In the genomic region with DNA sequence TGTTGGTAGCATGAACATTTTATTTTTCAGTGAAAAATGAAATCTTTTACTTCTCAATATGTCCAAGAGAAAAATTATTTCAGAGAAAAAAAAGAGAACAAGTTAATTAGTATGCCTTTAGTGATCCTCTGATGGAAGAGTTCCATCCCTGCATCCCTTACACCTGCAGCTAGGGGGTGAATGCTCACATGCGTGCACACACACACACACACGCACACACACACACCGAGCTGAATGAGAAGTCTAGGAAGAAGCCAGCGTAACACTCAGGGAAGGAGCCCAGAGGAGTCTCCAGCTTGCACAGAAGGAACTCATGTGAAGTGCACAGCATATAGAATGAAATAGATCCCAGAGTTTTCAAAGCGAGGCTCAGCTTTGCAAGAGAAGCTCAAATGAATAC, we compare ENCODE assay signal across 9 cellular contexts.
DNase-seq lines count a peak whose midpoint lies in the region; ATAC-seq, FAIRE-seq and TF ChIP-seq lines count a peak whose summit lies in the region.
"Had no signal": no experiment of that assay in that cellular context is flagged by ENCODE, and none has a peak within 500 bp of the region (broad histone marks: within the 10 kb centered on the region; RNA-seq: fewer than 3 reads in every experiment).

No MANE protein-coding gene starts in this region.

- no peak overlapping the region for H3K27ac Mint-ChIP-seq in astrocyte (ENCODE audit: unreplicated experiment)

- intact Hi-C loops in left lung (cut with DNase I) = no loop called here

- H3K27me3 ChIP-seq in AG04450 (ENCODE audit: control insufficient read depth, insufficient read depth, low read length) = no peaks in the 10 kb centered on the region
- no peaks in the 10 kb centered on the region for H3K27me3 ChIP-seq in astrocyte (ENCODE audit: insufficient read depth, low read length)
- no peaks in the 10 kb centered on the region for H3K27me3 ChIP-seq in left lung

- TF ChIP-seq CTCF in AG04450 (IDR thresholded peaks at IDR 0.05; ENCODE audit: low read depth, low read length) (peak; percentile 31; the same call in 1 of the 2 replicates), HFF-Myc (IDR thresholded peaks at IDR 0.05; ENCODE audit: low read depth, low read length, missing control alignments) (peak; percentile 17), astrocyte (IDR thresholded peaks at IDR 0.05; ENCODE audit: insufficient read depth, low read depth, low read length) (peak; percentile 10), left lung (IDR thresholded peaks at IDR 0.05) (no peak)

- H3K4me1 Mint-ChIP-seq in astrocyte (ENCODE audit: low read depth, unreplicated experiment) = peaks cover 33% of the 10 kb centered on the region

- no peaks in the 10 kb centered on the region for H3K9me3 ChIP-seq in AG04450 (ENCODE audit: control insufficient read depth, insufficient read depth, low read length)
- H3K9me3 ChIP-seq in astrocyte (ENCODE audit: insufficient read depth, low read depth, low read length) = no peaks in the 10 kb centered on the region
- no peaks in the 10 kb centered on the region for H3K9me3 ChIP-seq in left lung

- no peaks in the 10 kb centered on the region for H3K36me3 Mint-ChIP-seq in astrocyte (ENCODE audit: low read depth, unreplicated experiment)

- peak; percentile 12 for ATAC-seq in left lung

- no peak overlapping the region for H3K4me3 Mint-ChIP-seq in astrocyte (ENCODE audit: unreplicated experiment)

- H3K9me3 Mint-ChIP-seq in astrocyte (ENCODE audit: unreplicated experiment) = peaks cover 5% of the 10 kb centered on the region

- peak overlapping the region; percentile 3 for H3K27ac ChIP-seq in AG04450 (ENCODE audit: low read depth, low read length)
- H3K27ac ChIP-seq in astrocyte (ENCODE audit: low read depth, low read length) = no peak overlapping the region
- H3K27ac ChIP-seq in left lung = no peak overlapping the region

- H3K36me3 ChIP-seq in astrocyte (ENCODE audit: insufficient read depth, low read length) = no peaks in the 10 kb centered on the region
- no peaks in the 10 kb centered on the region for H3K36me3 ChIP-seq in left lung

- FAIRE-seq in astrocyte (lab: Jason Lieb, UNC) = no peak

- POLR2A ChIA-PET in AG04450 (lab: Yijun Ruan, JAX) = no interaction called here

- peaks cover 5% of the 10 kb centered on the region for H3K79me2 ChIP-seq in astrocyte (ENCODE audit: insufficient read depth, low read length)

- H2AFZ ChIP-seq in astrocyte (ENCODE audit: low read depth, low read length) = no peak overlapping the region

- H3K4me2 ChIP-seq in astrocyte (ENCODE audit: low read length) = no peak overlapping the region

- H3K4me3 ChIP-seq in AG04450 (ENCODE audit: low read depth, low read length) = no peak overlapping the region
- no peak overlapping the region for H3K4me3 ChIP-seq in HFF-Myc (replicated peaks; ENCODE audit: low read depth, low read length)
- no peak overlapping the region for H3K4me3 ChIP-seq in astrocyte (ENCODE audit: insufficient read depth, low read depth, low read length)
- H3K4me3 ChIP-seq in left lung = no peak overlapping the region

- H3K4me1 ChIP-seq in astrocyte (ENCODE audit: insufficient read depth, low read length) (peaks cover 30% of the 10 kb centered on the region), left lung (peaks cover 0 to 2% of the 10 kb centered on the region in 2 donors)

- H4K20me1 ChIP-seq in astrocyte (ENCODE audit: insufficient read depth, low read length) = no peaks in the 10 kb centered on the region

- no peak overlapping the region for H3K9ac ChIP-seq in astrocyte (ENCODE audit: low read length)

- H3K27me3 Mint-ChIP-seq in astrocyte (ENCODE audit: low read depth, unreplicated experiment) = no peaks in the 10 kb centered on the region

- CTCF ChIA-PET in AG04450 (lab: Charles Lee) = interaction anchor here (0.7 kb wide), 1 partner anchor 28 kb away, joined by 3 read pairs; no protein-coding TSS in a partner anchor

- DNase-seq in AG04450 (ENCODE audit: low read depth, low spot score) (no peak), HFF-Myc (ENCODE audit: extremely low read depth, low read depth) (no peak), astrocyte (ENCODE audit: low read depth) (no peak), left lung (no peak), NCI-H345 treated with DMSO at 0.1 percent for 48 hours (lab: John Stamatoyannopoulos, UW; ENCODE audit: unreplicated experiment) (no peak), NOMO-1 treated with dmso at 0.1 percent for 144 hours (lab: John Stamatoyannopoulos, UW; ENCODE audit: unreplicated experiment) (no peak), nucleus accumbens (lab: John Stamatoyannopoulos, UW) (no peak)
- DNase-seq in stimulated activated naive CD4-positive, alpha-beta T cell (lab: John Stamatoyannopoulos, UW) = no peak
- DNase-seq: retina had no signal

Comparison
In these comparisons a context has a peak if more than half of its experiments do, and no peak if none do; other contexts are left out.
1. CTCF ChIP-seq: peak in AG04450 (single experiment), HFF-Myc (single experiment) and astrocyte (single experiment); none in left lung (0 of 2).